Comparison of ENCODE assay signal across 13 cellular contexts in genomic region chr4:123547167-123547817, GRCh38.
DNase-seq lines count a peak whose midpoint lies in the region; ATAC-seq and TF ChIP-seq lines count a peak whose summit lies in the region.
"Had no signal": no experiment of that assay in that cellular context is flagged by ENCODE, and none has a peak within 500 bp of the region (broad histone marks: within the 10 kb centered on the region; RNA-seq: fewer than 3 reads in every experiment).

No MANE protein-coding gene starts in this region.

- H3K4me3 ChIP-seq in mammary epithelial cell (replicated peaks in 1 of 3; ENCODE audit: insufficient read depth in 1 of 3, low read depth in 2 of 3, low read length in 3 of 3): peak overlapping the region in 1 of 3 experiments; percentile 4
- H3K4me3 ChIP-seq in lower leg skin (ENCODE audit: low read depth, poor library complexity, severe bottlenecking): no peak overlapping the region
- peak overlapping the region; percentile 5 for H3K4me3 ChIP-seq in upper lobe of right lung
- H3K4me3 ChIP-seq: dorsolateral prefrontal cortex, SJSA1 had no signal

- H3K9me3 ChIP-seq in mammary epithelial cell (replicated peaks; ENCODE audit: insufficient read depth, low read length) (no peaks in the 10 kb centered on the region), upper lobe of right lung (no peaks in the 10 kb centered on the region)
- H3K9me3 ChIP-seq: SJSA1 had no signal

- in situ Hi-C loops in mammary epithelial cell (cut with MboI; ENCODE audit: low sequenced_read_pairs in 2 of 2): loop anchor here in 1 of 2 donors (10.0 kb wide), 1 partner anchor 132 kb away; no protein-coding TSS in a partner anchor

- H3K4me2 ChIP-seq in mammary epithelial cell (ENCODE audit: insufficient read depth, low read depth, low read length): peak overlapping the region; percentile 67

- no peak overlapping the region for H3K27ac ChIP-seq in mammary epithelial cell (ENCODE audit: insufficient read depth, low read depth, low read length)
- peak overlapping the region; percentile 77 for H3K27ac ChIP-seq in upper lobe of right lung
- H3K27ac ChIP-seq: dorsolateral prefrontal cortex, SJSA1 had no signal

- H4K20me1 ChIP-seq in mammary epithelial cell (ENCODE audit: insufficient read depth, low read length): no peaks in the 10 kb centered on the region

- WGBS in mammary epithelial cell (ENCODE audit: low coverage, missing lambda C conversion rate): 15% methylated on average over 24 of the region's 25 CpGs
- WGBS in lower leg skin, 2 donors: 62 to 66% methylated on average over 25 of the region's 25 CpGs

- H3K27me3 ChIP-seq in mammary epithelial cell (ENCODE audit: insufficient read depth, low read length) (no peaks in the 10 kb centered on the region), upper lobe of right lung (no peaks in the 10 kb centered on the region)
- H3K27me3 ChIP-seq: dorsolateral prefrontal cortex, SJSA1 had no signal

- intact Hi-C loops in mammary epithelial cell (cut with micrococcal nuclease) (loop anchor here (5.0 kb wide), 1 partner anchor 150 kb away; the partner anchor contains the start of gene SPRY1), lower leg skin (cut with DNase I; ENCODE audit: low total_unique reads) (no loop called here), upper lobe of right lung (cut with DNase I) (no loop called here)

- BruUV-seq in mammary epithelial cell (replicated peaks; lab: Mats Ljungman, UMichigan): no TSS peak

- peak; percentile 43 for DNase-seq in SIG-M5 treated with dmso at 0.1 percent for 504 hours (lab: John Stamatoyannopoulos, UW; ENCODE audit: unreplicated experiment)
- DNase-seq in SIG-M5 (lab: John Stamatoyannopoulos, UW): no peak
- peak; percentile 56 for DNase-seq in mammary epithelial cell
- peak; percentile 58 to 89 for DNase-seq in lower leg skin (ENCODE audit: low spot score in 2 of 2)
- DNase-seq in upper lobe of right lung: peak; percentile 91
- no peak for DNase-seq in occipital lobe (lab: John Stamatoyannopoulos, UW)
- no peak for DNase-seq in anterior cingulate cortex (lab: John Stamatoyannopoulos, UW)
- DNase-seq: activated CD4-positive, alpha-beta T cell treated with anti-CD3 and anti-CD28 coated beads for 4 hours; dorsolateral prefrontal cortex; GOT3; hypothalamus had no signal

- CTCF ChIA-PET in mammary epithelial cell (lab: Charles Lee; ENCODE audit: low non-redundant PET): no interaction called here

- no peaks in the 10 kb centered on the region for H3K79me2 ChIP-seq in mammary epithelial cell (ENCODE audit: insufficient read depth, low read length)

- peak overlapping the region; percentile 8 for H3K9ac ChIP-seq in mammary epithelial cell (ENCODE audit: insufficient read depth, low read length)

- no peak for TF ChIP-seq POLR2A in lower leg skin (IDR thresholded peaks at IDR 0.05)

- H3K36me3 ChIP-seq in mammary epithelial cell (ENCODE audit: insufficient read depth, low read length): no peaks in the 10 kb centered on the region
- no peaks in the 10 kb centered on the region for H3K36me3 ChIP-seq in upper lobe of right lung
- H3K36me3 ChIP-seq: SJSA1 had no signal

- TF ChIP-seq CTCF in mammary epithelial cell (conservative IDR thresholded peaks at IDR 0.05 in 1 of 2, IDR thresholded peaks at IDR 0.05 in 1 of 2; ENCODE audit: extremely low read depth in 1 of 2, insufficient read depth in 1 of 2, low read depth in 1 of 2, low read length in 2 of 2): no peak
- no peak for TF ChIP-seq CTCF in lower leg skin (IDR thresholded peaks at IDR 0.05)
- no peak for TF ChIP-seq CTCF in upper lobe of right lung (IDR thresholded peaks at IDR 0.05)

- H2AFZ ChIP-seq in mammary epithelial cell (ENCODE audit: low read depth, low read length): peak overlapping the region; percentile 88

- dilution Hi-C loops in mammary epithelial cell (cut with HindIII; ENCODE audit: low sequenced_read_pairs): no loop called here

- peak; percentile 94 for ATAC-seq in upper lobe of right lung
- no peak for ATAC-seq in HG02642 (IDR thresholded peaks at IDR 0.05; ENCODE audit: poor library complexity, unreplicated experiment)

- H3K4me1 ChIP-seq in mammary epithelial cell (ENCODE audit: insufficient read depth, low read length): peaks cover 29% of the 10 kb centered on the region
- H3K4me1 ChIP-seq in upper lobe of right lung: no peaks in the 10 kb centered on the region
- H3K4me1 ChIP-seq: SJSA1 had no signal

Comparison
In these comparisons a context has a peak if more than half of its experiments do, and no peak if none do; other contexts are left out.
1. DNase-seq: peak in SIG-M5 treated with dmso at 0.1 percent for 504 hours (single experiment), mammary epithelial cell (single experiment), lower leg skin (2 of 2) and upper lobe of right lung (single experiment); none in SIG-M5 (single experiment), occipital lobe (single experiment) and anterior cingulate cortex (0 of 58).